17 cellular contexts compared by ENCODE assay signal in genomic region chr18:67380867-67381266, GRCh38.
DNase-seq lines count a peak whose midpoint lies in the region; ATAC-seq, FAIRE-seq and TF ChIP-seq lines count a peak whose summit lies in the region.
"Had no signal": no experiment of that assay in that cellular context is flagged by ENCODE, and none has a peak within 500 bp of the region (broad histone marks: within the 10 kb centered on the region; RNA-seq: fewer than 3 reads in every experiment).

No MANE protein-coding gene starts in this region.

- no TSS peak for BruUV-seq in HepG2 (replicated peaks; lab: Mats Ljungman, UMichigan)

- no peaks in the 10 kb centered on the region for H3K9me3 ChIP-seq in HepG2 (ENCODE audit: low read length)
- H3K9me3 ChIP-seq in right lobe of liver, result no peaks in the 10 kb centered on the region
- no peaks in the 10 kb centered on the region for H3K9me3 ChIP-seq in mesenchymal stem cell (ENCODE audit: control insufficient read depth, low read length)
- no peaks in the 10 kb centered on the region for H3K9me3 ChIP-seq in adrenal gland (replicated peaks in 1 of 3)
- H3K9me3 ChIP-seq: A549, BLaER1 had no signal

- H3K9ac ChIP-seq in HepG2 (ENCODE audit: insufficient read depth, low read depth, low read length) (no peak overlapping the region), mesenchymal stem cell (ENCODE audit: low read length) (no peak overlapping the region)
- H3K9ac ChIP-seq: BLaER1 had no signal

- H2AK5ac ChIP-seq in mesenchymal stem cell (ENCODE audit: low read length, severe bottlenecking), result no peak overlapping the region

- no peak overlapping the region for H4K91ac ChIP-seq in mesenchymal stem cell (ENCODE audit: low read length)

- H3K36me3 ChIP-seq in HepG2 (replicated peaks in 1 of 2; ENCODE audit: control insufficient read depth in 1 of 2, insufficient read depth in 2 of 2, low read length in 2 of 2) (no peaks in the 10 kb centered on the region), right lobe of liver (no peaks in the 10 kb centered on the region), mesenchymal stem cell (ENCODE audit: control insufficient read depth in 1 of 2, insufficient read depth in 2 of 2, low read depth in 1 of 2, low read length in 2 of 2) (no peaks in the 10 kb centered on the region), adrenal gland (replicated peaks in 1 of 2) (no peaks in the 10 kb centered on the region)
- H3K36me3 ChIP-seq: BLaER1 had no signal

- H3K18ac ChIP-seq in mesenchymal stem cell (ENCODE audit: low read depth in 1 of 2, low read length in 2 of 2), result no peak overlapping the region

- peak overlapping the region; percentile 90 for H3K27ac Mint-ChIP-seq in chondrocyte (ENCODE audit: unreplicated experiment)
- H3K27ac Mint-ChIP-seq: CD14-positive monocyte; CD4-positive, alpha-beta memory T cell had no signal

- peaks cover 19% of the 10 kb centered on the region for H3K4me1 ChIP-seq in HepG2 (ENCODE audit: insufficient read depth, low read length)
- H3K4me1 ChIP-seq in right lobe of liver, result no peaks in the 10 kb centered on the region
- H3K4me1 ChIP-seq in mesenchymal stem cell (ENCODE audit: control insufficient read depth, insufficient read depth, low read depth, low read length), result no peaks in the 10 kb centered on the region
- peaks cover 0 to 6% of the 10 kb centered on the region in 2 donors for H3K4me1 ChIP-seq in adrenal gland (replicated peaks in 1 of 2)
- H3K4me1 ChIP-seq: BLaER1 had no signal

- no peak overlapping the region for H2BK5ac ChIP-seq in mesenchymal stem cell (ENCODE audit: low read depth, low read length, poor library complexity, severe bottlenecking)

- H4K20me1 ChIP-seq in HepG2 (ENCODE audit: insufficient read depth, low read length), result no peaks in the 10 kb centered on the region
- H4K20me1 ChIP-seq: BLaER1 had no signal

- no peak overlapping the region for H3K14ac ChIP-seq in mesenchymal stem cell (ENCODE audit: low read length in 2 of 2)

- H3K79me1 ChIP-seq in mesenchymal stem cell (replicated peaks; ENCODE audit: low read length, poor library complexity, severe bottlenecking), result no peaks in the 10 kb centered on the region

- ATAC-seq in HepG2 (peak; percentile 59), right lobe of liver (no peak), sciatic nerve (peak; percentile 15)
- ATAC-seq: A549, GM12878 had no signal

- no peak overlapping the region for H4K8ac ChIP-seq in mesenchymal stem cell (ENCODE audit: low read length)

- WGBS in HepG2 (ENCODE audit: low lambda C conversion rate), result 0% methylated on average over 1 of the region's 3 CpGs
- no CpG with 5 or more reads among the region's 3 CpGs for WGBS in right lobe of liver (ENCODE audit: insufficient coverage, low coverage, low lambda C conversion rate, missing lambda C conversion rate)
- WGBS in mesenchymal stem cell, result 95% methylated on average over 3 of the region's 3 CpGs
- 86 to 100% (median 99%) methylated on average over 1 to 3 of the region's 3 CpGs for WGBS in adrenal gland, 4 donors

- in situ Hi-C loops in HepG2 (cut with HindIII; ENCODE audit: extremely low pct_ligation_motif_present, low pct_unique_long_range_greater_than_20kb), result no loop called here

- H3K27me3 Mint-ChIP-seq in chondrocyte (ENCODE audit: low read depth), result no peaks in the 10 kb centered on the region
- H3K27me3 Mint-ChIP-seq: CD4-positive, alpha-beta memory T cell had no signal

- FAIRE-seq in HepG2 (lab: Jason Lieb, UNC), result no peak
- FAIRE-seq: A549, GM12878 had no signal

- CTCF ChIA-PET in HepG2 (lab: Yijun Ruan, JAX; ENCODE audit: low intra/inter-chr PET ratio, low total read pairs), result no interaction called here

- no peak overlapping the region; the same call in 1 of the 2 replicates for H3K4me2 ChIP-seq in HepG2 (ENCODE audit: low read depth, low read length)
- no peak overlapping the region for H3K4me2 ChIP-seq in mesenchymal stem cell (ENCODE audit: low read length, poor library complexity, severe bottlenecking)
- H3K4me2 ChIP-seq: A549, BLaER1 had no signal

- peak overlapping the region in 1 of 2 experiments; percentile 35 for H3K4ac ChIP-seq in mesenchymal stem cell (ENCODE audit: low read depth in 1 of 2, low read length in 2 of 2)

- no peak for TF ChIP-seq RAD21 in HepG2 (CRISPR knock-in tag; IDR thresholded peaks at IDR 0.05)

- no peak overlapping the region for H3K23ac ChIP-seq in mesenchymal stem cell (ENCODE audit: low read length in 2 of 2)

- H3K27me3 ChIP-seq in HepG2 (ENCODE audit: control insufficient read depth in 1 of 2, insufficient read depth in 2 of 2, low read length in 2 of 2), result no peaks in the 10 kb centered on the region
- H3K27me3 ChIP-seq in right lobe of liver, result no peaks in the 10 kb centered on the region
- no peaks in the 10 kb centered on the region for H3K27me3 ChIP-seq in mesenchymal stem cell (ENCODE audit: control insufficient read depth in 1 of 2, insufficient read depth in 1 of 2, low read length in 2 of 2)
- no peaks in the 10 kb centered on the region for H3K27me3 ChIP-seq in adrenal gland
- H3K27me3 ChIP-seq: BLaER1 had no signal

- TF ChIP-seq EP300 in HepG2 (IDR thresholded peaks at IDR 0.05; ENCODE audit: low read depth in 2 of 2, low read length in 2 of 2), result no peak
- no peak for TF ChIP-seq EP300 in HepG2 (CRISPR knock-in tag; IDR thresholded peaks at IDR 0.05; ENCODE audit: borderline replicate concordance)

- H3K27ac ChIP-seq in HepG2 (ENCODE audit: extremely low read length, insufficient read depth, low read length) (no peak overlapping the region), right lobe of liver (no peak overlapping the region), mesenchymal stem cell (ENCODE audit: low read length, poor library complexity, severe bottlenecking) (no peak overlapping the region), adrenal gland (no peak overlapping the region)
- H3K27ac ChIP-seq: 22Rv1, A549, BLaER1 had no signal

- POLR2A ChIA-PET in HepG2 (lab: Yijun Ruan, JAX), result no interaction called here

- intact Hi-C loops in HepG2 (cut with micrococcal nuclease; ENCODE audit: unreplicated experiment) (loop anchor here (10.0 kb wide), 1 partner anchor 134 kb away; the partner anchor contains the start of gene DSEL), right lobe of liver (cut with DNase I) (no loop called here), sciatic nerve (cut with DNase I) (no loop called here), adrenal gland (cut with DNase I) (no loop called here)

- H3K4me1 Mint-ChIP-seq in chondrocyte (ENCODE audit: low read depth), result peaks cover 24% of the 10 kb centered on the region
- H3K4me1 Mint-ChIP-seq: CD14-positive monocyte had no signal

- H2BK15ac ChIP-seq in mesenchymal stem cell (ENCODE audit: low read depth, poor library complexity, severe bottlenecking), result no peak overlapping the region

- H3K9me3 Mint-ChIP-seq in chondrocyte (ENCODE audit: low read depth), result peaks cover 15% of the 10 kb centered on the region
- H3K9me3 Mint-ChIP-seq: CD4-positive, alpha-beta memory T cell had no signal

- no peak overlapping the region for H3K4me3 Mint-ChIP-seq in chondrocyte (ENCODE audit: unreplicated experiment)
- H3K4me3 Mint-ChIP-seq: CD14-positive monocyte; CD4-positive, alpha-beta memory T cell had no signal

- peak overlapping the region; percentile 5 for H2BK120ac ChIP-seq in mesenchymal stem cell (ENCODE audit: low read depth, low read length)

- H2AFZ ChIP-seq in HepG2 (ENCODE audit: low read length) (peak overlapping the region; percentile 15), mesenchymal stem cell (ENCODE audit: low read depth, low read length) (no peak overlapping the region)

- H3K79me2 ChIP-seq in HepG2 (ENCODE audit: insufficient read depth, low read length), result no peaks in the 10 kb centered on the region

- TF ChIP-seq CTCF in HepG2 (CRISPR knock-in tag; IDR thresholded peaks at IDR 0.05) (0 out of 2 replicates have a peak, but pooled peaks have one; percentile 23), right lobe of liver (IDR thresholded peaks at IDR 0.05) (no peak), chondrocyte (IDR thresholded peaks at IDR 0.05) (no peak), adrenal gland (IDR thresholded peaks at IDR 0.05) (no peak)

- H3K4me3 ChIP-seq in HepG2 (replicated peaks in 1 of 3; ENCODE audit: insufficient read depth in 1 of 3, low read depth in 2 of 3, low read length in 3 of 3), result no peak overlapping the region
- no peak overlapping the region for H3K4me3 ChIP-seq in right lobe of liver
- H3K4me3 ChIP-seq in mesenchymal stem cell (ENCODE audit: insufficient read depth in 1 of 2, low read depth in 1 of 2, low read length in 2 of 2), result no peak overlapping the region
- no peak overlapping the region for H3K4me3 ChIP-seq in adrenal gland
- H3K4me3 ChIP-seq: A549, BLaER1, GM12878 had no signal

- peak overlapping the region in 1 of 2 experiments; percentile 9 for H2BK12ac ChIP-seq in mesenchymal stem cell (ENCODE audit: low read length in 2 of 2)

- no peak for DNase-seq in HepG2 (ENCODE audit: low spot score)
- DNase-seq in right lobe of liver, result no peak
- no peak for DNase-seq in chondrocyte (ENCODE audit: low spot score)
- DNase-seq in mesenchymal stem cell, result no peak
- DNase-seq in sciatic nerve (ENCODE audit: low spot score), result no peak
- DNase-seq in COR-L47 (lab: John Stamatoyannopoulos, UW), result no peak
- DNase-seq in MV-4-11 (lab: John Stamatoyannopoulos, UW), result no peak
- DNase-seq in adrenal gland, result no peak
- DNase-seq: Calu3; CD4-positive, alpha-beta memory T cell; DMS79 treated with DMSO at 0.1 percent for 48 hours; HCEC 1CT had no signal

- TF ChIP-seq POLR2A in HepG2 (IDR thresholded peaks at IDR 0.05; ENCODE audit: insufficient read depth in 1 of 2, low read depth in 2 of 2, low read length in 2 of 2) (no peak), right lobe of liver (IDR thresholded peaks at IDR 0.05) (no peak), adrenal gland (IDR thresholded peaks at IDR 0.05) (no peak)

- peaks cover 6% of the 10 kb centered on the region for H3K36me3 Mint-ChIP-seq in chondrocyte (ENCODE audit: low read depth)
- H3K36me3 Mint-ChIP-seq: CD14-positive monocyte; CD4-positive, alpha-beta memory T cell had no signal

TF ChIP-seq in HepG2, 621 proteins besides CTCF, POLR2A, EP300 and RAD21 (continues in another document):
- no peak for TF ChIP-seq FOXP4 (CRISPR knock-in tag; IDR thresholded peaks at IDR 0.05)
- no peak for TF ChIP-seq JUN (CRISPR knock-in tag; IDR thresholded peaks at IDR 0.05)
- TF ChIP-seq CREM (IDR thresholded peaks at IDR 0.05), result no peak
- TF ChIP-seq CREM (CRISPR knock-in tag; IDR thresholded peaks at IDR 0.05), result no peak

Comparison
In these comparisons a context has a peak if more than half of its experiments do, and no peak if none do; other contexts are left out.
1. ATAC-seq: peak in HepG2 (single experiment) and sciatic nerve (single experiment); none in right lobe of liver (0 of 4).